Comparison of ENCODE assay signal across 23 cellular contexts in genomic region chr14:58118097-58118496, GRCh38. TPM values are rescaled to one million over a fixed set of nuclear protein-coding genes. Genes with fewer than 3 reads are reported as not detected.
"Had no signal": no experiment of that assay in that cellular context is flagged by ENCODE, and none has a peak within 500 bp of the region (broad histone marks: within the 10 kb centered on the region; RNA-seq: fewer than 3 reads in every experiment).

No MANE protein-coding gene starts in this region.

- H3K9me3 ChIP-seq: adrenal gland, ascending aorta, left lung, lower lobe of right lung, testis, transverse colon had no signal

- H3K27ac ChIP-seq: adrenal gland, ascending aorta, heart right ventricle, left lung, lower lobe of right lung, neural progenitor cell, spleen, testis, transverse colon, VCaP had no signal

- DNase-seq: activated CD4-positive, alpha-beta T cell treated with anti-CD3 and anti-CD28 coated beads for 4 hours; activated CD4-positive, alpha-beta T cell treated with anti-CD3 and anti-CD28 coated beads, Interleukin-2, amount 50 U/mL, for 4 hours; activated naive CD4-positive, alpha-beta T cell; activated T-cell treated with anti-CD3 and anti-CD28 coated beads for 4 hours; activated T-cell treated with anti-CD3 and anti-CD28 coated beads, Interleukin-2, amount 50 U/mL, for 72 hours; central memory CD4-positive, alpha-beta T cell; foreskin fibroblast; heart right ventricle; left lung; lower lobe of right lung; mesendoderm; natural killer cell; right cardiac atrium; spleen; stimulated activated naive CD4-positive, alpha-beta T cell treated with Interleukin-2 at 50 U/mL for 16 hours; testis; transverse colon had no signal

- H3K4me1 ChIP-seq: ascending aorta, heart right ventricle, left lung, lower lobe of right lung, spleen, testis, transverse colon had no signal

- H3K27me3 ChIP-seq: adrenal gland, ascending aorta, heart right ventricle, left lung, neural progenitor cell, spleen, testis, transverse colon had no signal

- H3K4me3 ChIP-seq: adrenal gland, ascending aorta, heart right ventricle, left lung, lower lobe of right lung, neural progenitor cell, spleen, testis, transverse colon had no signal

- H3K9ac ChIP-seq: neural progenitor cell had no signal

- H2AFZ ChIP-seq: neural progenitor cell had no signal

- ATAC-seq: activated T-cell treated with anti-CD3 and anti-CD28 coated beads, Interleukin-2, amount 50 U/mL, for 72 hours; esophagus mucosa; left lung; lower lobe of right lung; natural killer cell; right cardiac atrium had no signal

- FAIRE-seq: endothelial cell of umbilical vein had no signal

- H3K4me2 ChIP-seq: neural progenitor cell had no signal

- H3K36me3 ChIP-seq: adrenal gland, ascending aorta, left lung, lower lobe of right lung, neural progenitor cell, spleen, transverse colon had no signal

RNA-seq across cellular contexts. Expression of gene ARMH4, which starts 33.9 kb away (rescaled TPM):
- total RNA-seq: activated T-cell treated with anti-CD3 and anti-CD28 coated beads, Interleukin-2, amount 50 U/mL, for 72 hours had no signal
